ENCODE assay signal across 17 cellular contexts in the genomic region with DNA sequence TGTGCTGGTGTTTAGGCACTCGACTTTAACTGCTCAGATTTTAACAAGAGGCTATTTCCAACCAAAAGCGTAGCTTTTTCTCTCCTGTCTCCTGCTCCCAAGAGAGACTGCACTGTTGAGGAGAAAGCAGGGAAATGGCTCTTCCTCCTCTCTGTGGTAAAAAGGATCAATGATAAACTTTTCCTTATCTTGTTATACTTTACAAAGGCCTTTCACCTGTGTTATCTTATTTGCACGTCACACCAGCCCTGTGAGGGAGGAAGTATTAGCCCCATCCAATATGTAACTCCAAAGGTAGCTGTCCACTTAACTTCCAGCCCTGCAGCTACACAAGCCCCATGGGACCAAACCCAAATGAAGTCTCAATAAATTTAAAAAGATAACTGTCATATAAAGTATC.
"Had no signal": no experiment of that assay in that cellular context is flagged by ENCODE, and none has a peak within 500 bp of the region (broad histone marks: within the 10 kb centered on the region; RNA-seq: fewer than 3 reads in every experiment).

No MANE protein-coding gene starts in this region.

- DNase-seq: effector memory CD8-positive, alpha-beta T cell; esophagus squamous epithelium; foreskin fibroblast; glutamatergic neuron; kidney; left cardiac atrium; natural killer cell; psoas muscle; retina; stimulated activated CD4-positive, alpha-beta T cell treated with anti-CD3 and anti-CD28 coated beads, Interleukin-12 subunit alpha, Interleukin-12 subunit beta, amount 100 ng/mL, for 4 hours; stimulated activated naive CD4-positive, alpha-beta T cell treated with Interleukin-2 at 50 U/mL for 16 hours; trophoblast cell had no signal

- H3K27me3 ChIP-seq: esophagus squamous epithelium, gastroesophageal sphincter had no signal

- H3K4me1 ChIP-seq: parathyroid adenoma, psoas muscle had no signal

- ATAC-seq: effector memory CD8-positive, alpha-beta T cell; gastroesophageal sphincter; left cardiac atrium; natural killer cell; psoas muscle; sciatic nerve had no signal

- FAIRE-seq: colon, kidney had no signal

- H3K36me3 ChIP-seq: esophagus squamous epithelium, gastroesophageal sphincter had no signal

- H3K9me3 ChIP-seq: esophagus squamous epithelium, gastroesophageal sphincter, psoas muscle had no signal

- H3K4me3 ChIP-seq: esophagus squamous epithelium, gastroesophageal sphincter, psoas muscle, skin epidermis had no signal

- H3K27ac ChIP-seq: esophagus squamous epithelium, gastroesophageal sphincter, parathyroid adenoma, psoas muscle, skin epidermis had no signal
